9 cellular contexts compared by ENCODE assay signal in the genomic region with DNA sequence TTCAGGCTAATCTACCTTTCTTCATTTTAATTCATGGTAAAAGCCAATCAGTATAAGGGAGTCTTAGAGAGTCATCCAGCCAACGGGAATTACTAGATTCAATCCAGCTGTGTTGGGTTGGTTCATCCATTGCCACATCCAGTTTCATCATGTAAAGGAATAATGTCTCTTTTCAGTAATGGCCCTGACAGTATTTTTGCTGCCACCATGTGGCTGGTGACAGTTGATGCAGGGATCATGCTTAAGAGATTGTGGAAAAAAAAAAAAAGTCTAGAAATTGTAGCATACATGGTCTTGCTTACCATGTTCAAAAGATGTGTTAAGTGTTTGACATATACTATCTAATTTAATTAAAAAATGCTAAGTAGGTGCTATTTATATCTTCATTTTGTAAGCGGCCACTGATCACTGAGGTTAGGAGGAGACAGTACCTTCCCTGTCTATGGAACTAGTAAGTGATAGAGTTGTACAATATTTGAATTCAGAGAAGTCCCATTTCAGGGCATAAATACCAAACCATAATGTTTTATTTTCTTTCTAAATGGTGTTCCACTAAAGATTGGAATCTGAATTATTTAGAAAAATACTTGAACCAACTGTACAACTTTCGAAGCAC.
DNase-seq lines count a peak whose midpoint lies in the region; ATAC-seq and TF ChIP-seq lines count a peak whose summit lies in the region.
"Had no signal": no experiment of that assay in that cellular context is flagged by ENCODE, and none has a peak within 500 bp of the region (broad histone marks: within the 10 kb centered on the region; RNA-seq: fewer than 3 reads in every experiment).

No MANE protein-coding gene starts in this region.

- H3K4me1 Mint-ChIP-seq in activated CD8-positive, alpha-beta T cell treated with anti-CD3 and anti-CD28 coated beads, Interleukin-2, amount 10 ng/mL, durations not matched to agents 7 days and 5 days (ENCODE audit: low read depth), result no peaks in the 10 kb centered on the region
- H3K4me1 Mint-ChIP-seq in activated naive CD8-positive, alpha-beta T cell treated with anti-CD3 and anti-CD28 coated beads for 36 hours, result no peaks in the 10 kb centered on the region
- H3K4me1 Mint-ChIP-seq: IgD-negative memory B cell had no signal

- peak; percentile 17; the same call in 1 of the 2 replicates for TF ChIP-seq CTCF in AG04450 (IDR thresholded peaks at IDR 0.05; ENCODE audit: low read depth, low read length)
- TF ChIP-seq CTCF in GM12874 (IDR thresholded peaks at IDR 0.05; ENCODE audit: insufficient read depth, low read depth, low read length), result peak; percentile 48

- POLR2A ChIA-PET in AG04450 (lab: Yijun Ruan, JAX), result no interaction called here
- POLR2A ChIA-PET in activated CD8-positive, alpha-beta T cell treated with anti-CD3 and anti-CD28 coated beads, Interleukin-2, amount 10 ng/mL, durations not matched to agents 7 days and 5 days (lab: Charles Lee), result no interaction called here

- CTCF ChIA-PET in AG04450 (lab: Charles Lee), result no interaction called here
- CTCF ChIA-PET in activated CD8-positive, alpha-beta T cell treated with anti-CD3 and anti-CD28 coated beads, Interleukin-2, amount 10 ng/mL, durations not matched to agents 7 days and 5 days (lab: Charles Lee), result interaction anchor here (0.8 kb wide), 1 partner anchor 9 kb away, joined by 3 read pairs; no protein-coding TSS in a partner anchor

- no peak overlapping the region for H3K4me3 ChIP-seq in AG04450 (ENCODE audit: low read depth, low read length)

- no peaks in the 10 kb centered on the region for H3K36me3 Mint-ChIP-seq in activated CD8-positive, alpha-beta T cell treated with anti-CD3 and anti-CD28 coated beads, Interleukin-2, amount 10 ng/mL, durations not matched to agents 7 days and 5 days (ENCODE audit: low read depth)
- H3K36me3 Mint-ChIP-seq in activated naive CD8-positive, alpha-beta T cell treated with anti-CD3 and anti-CD28 coated beads for 36 hours, result no peaks in the 10 kb centered on the region
- H3K36me3 Mint-ChIP-seq: IgD-negative memory B cell had no signal

- no peaks in the 10 kb centered on the region for H3K27me3 ChIP-seq in AG04450 (ENCODE audit: control insufficient read depth, insufficient read depth, low read length)

- H3K9me3 Mint-ChIP-seq in activated CD8-positive, alpha-beta T cell treated with anti-CD3 and anti-CD28 coated beads, Interleukin-2, amount 10 ng/mL, durations not matched to agents 7 days and 5 days (ENCODE audit: insufficient read depth), result peaks cover 4% of the 10 kb centered on the region
- peaks cover 1% of the 10 kb centered on the region for H3K9me3 Mint-ChIP-seq in activated naive CD8-positive, alpha-beta T cell treated with anti-CD3 and anti-CD28 coated beads for 36 hours
- H3K9me3 Mint-ChIP-seq: IgD-negative memory B cell had no signal

- no peak for DNase-seq in AG04450 (ENCODE audit: low read depth, low spot score)
- DNase-seq in NCI-H1694 (lab: John Stamatoyannopoulos, UW), result peak; percentile 14
- peak; percentile 20 for DNase-seq in activated CD8-positive, alpha-beta T cell treated with anti-CD3 and anti-CD28 coated beads, Interleukin-2, amount 10 ng/mL, durations not matched to agents 7 days and 5 days
- peak; percentile 49 for DNase-seq in kidney tubule cell (ENCODE audit: low spot score)
- no peak for DNase-seq in activated naive CD8-positive, alpha-beta T cell treated with anti-CD3 and anti-CD28 coated beads for 36 hours
- DNase-seq in left cardiac atrium, result no peak

- no peaks in the 10 kb centered on the region for H3K9me3 ChIP-seq in AG04450 (ENCODE audit: control insufficient read depth, insufficient read depth, low read length)

- no peak overlapping the region for H3K27ac ChIP-seq in AG04450 (ENCODE audit: low read depth, low read length)

- no peaks in the 10 kb centered on the region for H3K27me3 Mint-ChIP-seq in activated CD8-positive, alpha-beta T cell treated with anti-CD3 and anti-CD28 coated beads, Interleukin-2, amount 10 ng/mL, durations not matched to agents 7 days and 5 days (ENCODE audit: low read depth)
- H3K27me3 Mint-ChIP-seq in activated naive CD8-positive, alpha-beta T cell treated with anti-CD3 and anti-CD28 coated beads for 36 hours, result no peaks in the 10 kb centered on the region
- H3K27me3 Mint-ChIP-seq: IgD-negative memory B cell had no signal

- H3K27ac Mint-ChIP-seq in activated CD8-positive, alpha-beta T cell treated with anti-CD3 and anti-CD28 coated beads, Interleukin-2, amount 10 ng/mL, durations not matched to agents 7 days and 5 days, result no peak overlapping the region
- no peak overlapping the region for H3K27ac Mint-ChIP-seq in activated naive CD8-positive, alpha-beta T cell treated with anti-CD3 and anti-CD28 coated beads for 36 hours
- H3K27ac Mint-ChIP-seq: IgD-negative memory B cell had no signal

- ATAC-seq in HG02759 (IDR thresholded peaks at IDR 0.05; ENCODE audit: unreplicated experiment) (peak; percentile 89), left cardiac atrium (no peak)
- no peak for ATAC-seq in activated CD8-positive, alpha-beta T cell treated with anti-CD3 and anti-CD28 coated beads, Interleukin-2, amount 10 ng/mL, durations not matched to agents 7 days and 5 days

- intact Hi-C loops in left cardiac atrium (cut with DNase I), result no loop called here

- no peak overlapping the region for H3K4me3 Mint-ChIP-seq in activated CD8-positive, alpha-beta T cell treated with anti-CD3 and anti-CD28 coated beads, Interleukin-2, amount 10 ng/mL, durations not matched to agents 7 days and 5 days
- no peak overlapping the region for H3K4me3 Mint-ChIP-seq in activated naive CD8-positive, alpha-beta T cell treated with anti-CD3 and anti-CD28 coated beads for 36 hours
- H3K4me3 Mint-ChIP-seq: IgD-negative memory B cell had no signal

Comparison
In these comparisons a context has a peak if more than half of its experiments do, and no peak if none do; other contexts are left out.
1. DNase-seq: peak in NCI-H1694 (single experiment), activated CD8-positive, alpha-beta T cell treated with anti-CD3 and anti-CD28 coated beads, Interleukin-2, amount 10 ng/mL, durations not matched to agents 7 days and 5 days (single experiment) and kidney tubule cell (single experiment); none in AG04450 (single experiment), activated naive CD8-positive, alpha-beta T cell treated with anti-CD3 and anti-CD28 coated beads for 36 hours (single experiment) and left cardiac atrium (single experiment).